8 cellular contexts compared by ENCODE assay signal in genomic region chr15:58724471-58724870, GRCh38. TPM values are rescaled to one million over a fixed set of nuclear protein-coding genes. Genes with fewer than 3 reads are reported as not detected.
DNase-seq lines count a peak whose midpoint lies in the region; ATAC-seq and TF ChIP-seq lines count a peak whose summit lies in the region.

No MANE protein-coding gene starts in this region.

- ATAC-seq in GM21528 (IDR thresholded peaks at IDR 0.05; ENCODE audit: low FRiP score, unreplicated experiment): peak; percentile 62

- no peak for TF ChIP-seq CTCF in fibroblast of the aortic adventitia (IDR thresholded peaks at IDR 0.05; ENCODE audit: insufficient read depth, low read length)

- DNase-seq in GF-D8 (lab: John Stamatoyannopoulos, UW): peak; percentile 41
- DNase-seq in NAMALWA (ENCODE audit: low spot score): peak; percentile 70
- DNase-seq in fibroblast of the aortic adventitia (ENCODE audit: low read depth): peak; percentile 28
- no peak for DNase-seq in activated gamma-delta T cell (lab: John Stamatoyannopoulos, UW)
- DNase-seq in DMS153 treated with DMSO at 0.1 percent for 48 hours (lab: John Stamatoyannopoulos, UW; ENCODE audit: unreplicated experiment): no peak
- no peak for DNase-seq in middle frontal gyrus (ENCODE audit: extremely low spot score, low spot score)
- no peak for DNase-seq in NCI-H128 (lab: John Stamatoyannopoulos, UW; ENCODE audit: unreplicated experiment)

- no peak overlapping the region for H3K4me3 ChIP-seq in fibroblast of the aortic adventitia (ENCODE audit: low read depth, low read length)

RNA-seq across cellular contexts. Expression of gene ADAM10, which starts 25.0 kb away (rescaled TPM):
- total RNA-seq in fibroblast of the aortic adventitia (ENCODE audit: low replicate concordance): 98.9 and 255 TPM in 2 replicates

RNA-seq across cellular contexts. Expression of gene MINDY2, which starts 46.6 kb away (rescaled TPM):
- 11.9 and 25.8 TPM in 2 replicates for total RNA-seq in fibroblast of the aortic adventitia (ENCODE audit: low replicate concordance)

Comparison
In these comparisons a context has a peak if more than half of its experiments do, and no peak if none do; other contexts are left out.
1. DNase-seq: peak in GF-D8 (single experiment), NAMALWA (single experiment) and fibroblast of the aortic adventitia (single experiment); none in activated gamma-delta T cell (single experiment), DMS153 treated with DMSO at 0.1 percent for 48 hours (single experiment), middle frontal gyrus (single experiment) and NCI-H128 (single experiment).